ENCODE assay signal across 8 cellular contexts in genomic region chr6:2111162-2111677, GRCh38.
A peak's percentile ranks its signal among the peaks of the same experiment; 100 is the strongest.
DNase-seq lines count a peak whose midpoint lies in the region; ATAC-seq and TF ChIP-seq lines count a peak whose summit lies in the region.

No MANE protein-coding gene starts in this region.

- no peak for TF ChIP-seq POLR2A in GM18505 (IDR thresholded peaks at IDR 0.05; ENCODE audit: borderline replicate concordance, extremely low read depth, insufficient read depth, insufficient read length)

- peak overlapping the region; percentile 34 to 71 (median 65) for H3K27ac Mint-ChIP-seq in CD4-positive, CD25-positive, alpha-beta regulatory T cell
- H3K27ac Mint-ChIP-seq in T-helper 17 cell, result peak overlapping the region; percentile 94

- H3K27me3 Mint-ChIP-seq in CD4-positive, CD25-positive, alpha-beta regulatory T cell, result no peaks in the 10 kb centered on the region
- no peaks in the 10 kb centered on the region for H3K27me3 Mint-ChIP-seq in T-helper 17 cell

- ATAC-seq in CD4-positive, CD25-positive, alpha-beta regulatory T cell (ENCODE audit: low read depth in 2 of 2), result no peak
- ATAC-seq in GM21390 (IDR thresholded peaks at IDR 0.05; ENCODE audit: unreplicated experiment) (peak; percentile 56), T-helper 17 cell (no peak), HG03045 (IDR thresholded peaks at IDR 0.05; ENCODE audit: unreplicated experiment) (no peak), GM18505 (IDR thresholded peaks at IDR 0.05; ENCODE audit: unreplicated experiment) (no peak)

- no peaks in the 10 kb centered on the region for H3K27me3 ChIP-seq in CD4-positive, CD25-positive, alpha-beta regulatory T cell (ENCODE audit: control insufficient read depth, insufficient read depth, low read length)

- H3K4me3 Mint-ChIP-seq in CD4-positive, CD25-positive, alpha-beta regulatory T cell, result peak overlapping the region in 3 of 4 donors; percentile 34 to 87 (median 55)
- peak overlapping the region; percentile 86 for H3K4me3 Mint-ChIP-seq in T-helper 17 cell

- peak overlapping the region; percentile 59 for H3K4me3 ChIP-seq in CD4-positive, CD25-positive, alpha-beta regulatory T cell (ENCODE audit: low read depth, low read length)

- H3K36me3 Mint-ChIP-seq in CD4-positive, CD25-positive, alpha-beta regulatory T cell, result peaks cover 21% of the 10 kb centered on the region
- H3K36me3 Mint-ChIP-seq in T-helper 17 cell (ENCODE audit: low read depth), result peaks cover 5% of the 10 kb centered on the region

- no peak overlapping the region for H3K27ac ChIP-seq in CD4-positive, CD25-positive, alpha-beta regulatory T cell (ENCODE audit: insufficient read depth, low read length, poor library complexity, severe bottlenecking)

- H3K9me3 Mint-ChIP-seq in CD4-positive, CD25-positive, alpha-beta regulatory T cell, result no peaks in the 10 kb centered on the region

- no peaks in the 10 kb centered on the region for H3K9me3 ChIP-seq in CD4-positive, CD25-positive, alpha-beta regulatory T cell (ENCODE audit: control insufficient read depth in 2 of 2, low read length in 2 of 2)
- no peaks in the 10 kb centered on the region for H3K9me3 ChIP-seq in T-helper 17 cell (ENCODE audit: control insufficient read depth, low read length, poor library complexity, severe bottlenecking)

- DNase-seq in CD4-positive, CD25-positive, alpha-beta regulatory T cell, result peak in 1 of 3 donors; percentile 35
- no peak for DNase-seq in T-helper 17 cell
- peak; percentile 6 for DNase-seq in inferior parietal cortex (ENCODE audit: extremely low spot score)
- DNase-seq in RPMI8226, result no peak
- no peak for DNase-seq in cerebellar nuclear complex (lab: John Stamatoyannopoulos, UW)

- no peaks in the 10 kb centered on the region for H3K36me3 ChIP-seq in CD4-positive, CD25-positive, alpha-beta regulatory T cell (ENCODE audit: control insufficient read depth, insufficient read depth, low read length)

- H3K4me1 ChIP-seq in CD4-positive, CD25-positive, alpha-beta regulatory T cell (ENCODE audit: control insufficient read depth, insufficient read depth, low read length, poor library complexity, severe bottlenecking), result peaks cover 4% of the 10 kb centered on the region

- H3K4me1 Mint-ChIP-seq in CD4-positive, CD25-positive, alpha-beta regulatory T cell, result peaks cover 18 to 30% (median 26%) of the 10 kb centered on the region in 4 donors
- H3K4me1 Mint-ChIP-seq in T-helper 17 cell, result peaks cover 22% of the 10 kb centered on the region
